8 cellular contexts compared by ENCODE assay signal in the genomic region with DNA sequence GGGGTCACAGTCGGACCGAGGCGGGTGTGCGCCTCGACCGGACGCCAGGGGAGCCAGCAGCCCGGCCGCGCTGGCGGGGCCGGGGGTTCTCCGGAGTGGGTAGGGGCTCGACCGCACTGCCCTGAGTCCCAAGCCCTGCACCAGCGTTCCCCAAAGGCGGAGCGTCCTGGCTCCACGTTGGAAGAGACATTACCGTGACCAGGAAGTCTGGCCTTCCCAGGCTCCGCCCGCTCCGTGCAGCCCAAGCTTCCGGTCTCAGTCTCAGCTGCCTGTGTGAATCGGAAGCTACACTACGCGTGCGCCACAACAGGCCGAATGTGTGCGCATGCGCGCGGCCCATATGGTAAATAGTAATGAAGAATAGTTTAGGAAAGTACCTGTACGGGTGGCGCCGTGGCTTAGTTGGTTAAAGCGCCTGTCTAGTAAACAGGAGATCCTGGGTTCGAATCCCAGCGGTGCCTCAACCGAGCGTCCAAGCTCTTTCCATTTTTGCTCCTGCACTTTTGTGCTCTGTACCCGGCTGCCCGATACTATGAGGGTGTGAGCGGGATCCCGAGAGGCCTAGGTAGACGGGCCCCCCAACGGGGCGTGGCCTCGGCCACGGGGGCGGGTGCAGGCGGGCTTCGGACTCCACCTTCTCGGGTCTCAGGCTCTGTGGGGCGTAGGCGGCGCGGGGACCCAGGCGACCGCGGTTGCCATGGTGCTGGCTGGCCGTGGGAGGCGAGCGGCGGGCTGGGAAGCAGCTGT. TPM values are rescaled to one million over a fixed set of nuclear protein-coding genes. Genes with fewer than 3 reads are reported as not detected.
DNase-seq lines count a peak whose midpoint lies in the region; ATAC-seq and TF ChIP-seq lines count a peak whose summit lies in the region.

No MANE protein-coding gene starts in this region.

- H3K4me3 Mint-ChIP-seq in HFFc6 (peak overlapping the region; percentile 98), glutamatergic neuron (ENCODE audit: unreplicated experiment) (peak overlapping the region; percentile 93)

- H3K9me3 Mint-ChIP-seq in HFFc6 (no peaks in the 10 kb centered on the region), glutamatergic neuron (ENCODE audit: unreplicated experiment) (peaks cover 27% of the 10 kb centered on the region)
- H3K9me3 Mint-ChIP-seq in activated naive CD4-positive, alpha-beta T cell treated with anti-CD3 and anti-CD28 coated beads, Interleukin-2, amount 50 U/mL, for 72 hours = no peaks in the 10 kb centered on the region

- H3K36me3 ChIP-seq in SK-N-MC (ENCODE audit: insufficient read depth, low read length) = no peaks in the 10 kb centered on the region
- no peaks in the 10 kb centered on the region for H3K36me3 ChIP-seq in osteoblast (ENCODE audit: insufficient read depth, low read length)
- H3K36me3 ChIP-seq in thymus (ENCODE audit: control insufficient read depth, insufficient read depth) = no peaks in the 10 kb centered on the region

- H3K27ac ChIP-seq in SK-N-MC = peak overlapping the region; percentile 49; the same call in 1 of the 2 replicates
- peak overlapping the region; percentile 85 for H3K27ac ChIP-seq in osteoblast (ENCODE audit: low read depth, low read length)
- peak overlapping the region; percentile 96 for H3K27ac ChIP-seq in thymus (ENCODE audit: low read depth)

- H3K27me3 Mint-ChIP-seq in HFFc6 (ENCODE audit: insufficient read depth) (peaks cover 6% of the 10 kb centered on the region), glutamatergic neuron (ENCODE audit: unreplicated experiment) (peaks cover 13% of the 10 kb centered on the region)

- peaks cover 22% of the 10 kb centered on the region for H3K4me1 ChIP-seq in osteoblast (ENCODE audit: insufficient read depth, low read length)
- peaks cover 11% of the 10 kb centered on the region for H3K4me1 ChIP-seq in thymus (ENCODE audit: control insufficient read depth, insufficient read depth, low read length)

- H3K27ac Mint-ChIP-seq in HFFc6 = peak overlapping the region; percentile 82
- peak overlapping the region; percentile 96 to 100 for H3K27ac Mint-ChIP-seq in activated naive CD4-positive, alpha-beta T cell treated with anti-CD3 and anti-CD28 coated beads, Interleukin-2, amount 50 U/mL, for 72 hours
- H3K27ac Mint-ChIP-seq in glutamatergic neuron (ENCODE audit: unreplicated experiment) = peak overlapping the region; percentile 94

- WGBS in thymus = under 1% methylated on average over 65 of the region's 65 CpGs

- ATAC-seq in activated naive CD4-positive, alpha-beta T cell treated with anti-CD3 and anti-CD28 coated beads, Interleukin-2, amount 50 U/mL, for 72 hours = peak; percentile 88 to 90

- peak overlapping the region; percentile 97 for H3K9ac ChIP-seq in SK-N-MC (ENCODE audit: insufficient read length)

- DNase-seq in HFFc6 (peak; percentile 98), NB4 (ENCODE audit: low read depth) (peak; percentile 97), SK-N-MC (ENCODE audit: low read depth, low spot score) (peak; percentile 93), glutamatergic neuron (peak; percentile 96), osteoblast (ENCODE audit: insufficient read length, low spot score, missing footprints) (peak; percentile 99)
- peak; percentile 95 to 97 for DNase-seq in activated naive CD4-positive, alpha-beta T cell treated with anti-CD3 and anti-CD28 coated beads, Interleukin-2, amount 50 U/mL, for 72 hours (ENCODE audit: low spot score in 2 of 2)

- no peaks in the 10 kb centered on the region for H3K27me3 ChIP-seq in osteoblast (ENCODE audit: insufficient read depth, low read length)
- H3K27me3 ChIP-seq in thymus (ENCODE audit: control insufficient read depth, insufficient read depth) = no peaks in the 10 kb centered on the region

- H3K4me1 Mint-ChIP-seq in HFFc6 (ENCODE audit: low read depth) (peaks cover 35% of the 10 kb centered on the region), glutamatergic neuron (ENCODE audit: low read depth, unreplicated experiment) (peaks cover 11% of the 10 kb centered on the region)

- TF ChIP-seq CTCF in HFFc6 (IDR thresholded peaks at IDR 0.05) = no peak
- TF ChIP-seq CTCF in NB4 (IDR thresholded peaks at IDR 0.05; ENCODE audit: low read depth, low read length) = no peak
- TF ChIP-seq CTCF in glutamatergic neuron (IDR thresholded peaks at IDR 0.05; ENCODE audit: partially characterized antibody, unreplicated experiment) = no peak
- no peak for TF ChIP-seq CTCF in osteoblast (IDR thresholded peaks at IDR 0.05; ENCODE audit: extremely low read depth, low read depth, low read length)

- no peaks in the 10 kb centered on the region for H4K20me1 ChIP-seq in osteoblast (ENCODE audit: insufficient read depth, low read length)

- H3K4me3 ChIP-seq in GM08714 (ENCODE audit: low read length) (peak overlapping the region; percentile 85), NB4 (ENCODE audit: low read depth, low read length) (peak overlapping the region; percentile 77), SK-N-MC (peak overlapping the region; percentile 88), osteoblast (ENCODE audit: insufficient read depth, low read length) (peak overlapping the region; percentile 89), thymus (ENCODE audit: low read length) (peak overlapping the region; percentile 90)

- TF ChIP-seq POLR2A in NB4 (IDR thresholded peaks at IDR 0.05; ENCODE audit: extremely low read depth, insufficient read length) = peak; percentile 89

- no peaks in the 10 kb centered on the region for H3K36me3 Mint-ChIP-seq in HFFc6 (ENCODE audit: low read depth)
- peaks cover 18 to 20% of the 10 kb centered on the region in 2 donors for H3K36me3 Mint-ChIP-seq in activated naive CD4-positive, alpha-beta T cell treated with anti-CD3 and anti-CD28 coated beads, Interleukin-2, amount 50 U/mL, for 72 hours
- H3K36me3 Mint-ChIP-seq in glutamatergic neuron (ENCODE audit: unreplicated experiment) = no peaks in the 10 kb centered on the region

- H3K9me3 ChIP-seq in SK-N-MC (ENCODE audit: low read depth, low read length) (no peaks in the 10 kb centered on the region), osteoblast (ENCODE audit: low read depth, low read length) (no peaks in the 10 kb centered on the region), thymus (ENCODE audit: control insufficient read depth) (no peaks in the 10 kb centered on the region)

- H3K4me2 ChIP-seq in osteoblast (ENCODE audit: insufficient read depth, low read length) = peak overlapping the region; percentile 93

- peak overlapping the region; percentile 95 for H2AFZ ChIP-seq in osteoblast (ENCODE audit: low read length)

- peaks cover 12% of the 10 kb centered on the region for H3K79me2 ChIP-seq in osteoblast (ENCODE audit: insufficient read depth, low read length)

RNA-seq across cellular contexts. Expression of gene LRP3, which starts 17.3 kb away (rescaled TPM):
- 10 to 100 TPM in 2 of 6 experiments, 1 to 10 TPM in 4; 1.9 to 17.7 (median 2.4) TPM for total RNA-seq in HFFc6 (2021; fragmentation: NEBNext Ultra II Directional; extraction: Animal tissue kit (Norgen Biotek cat#: 25700))
- total RNA-seq in activated naive CD4-positive, alpha-beta T cell treated with anti-CD3 and anti-CD28 coated beads, Interleukin-2, amount 50 U/mL, for 72 hours = under 1 TPM in 1 of 2 donors, not detected in 1; 0.82 TPM
- total RNA-seq in glutamatergic neuron (ENCODE audit: unreplicated experiment) = 46.9 TPM
- total RNA-seq in osteoblast = 38.4 and 39.8 TPM in 2 replicates
- polyA plus RNA-seq in thymus = 4.0 TPM

RNA-seq across cellular contexts. Expression of gene WDR88, which starts 44.9 kb away (rescaled TPM):
- total RNA-seq in HFFc6 (2021; fragmentation: NEBNext Ultra II Directional; extraction: Animal tissue kit (Norgen Biotek cat#: 25700)) = not detected
- not detected for total RNA-seq in activated naive CD4-positive, alpha-beta T cell treated with anti-CD3 and anti-CD28 coated beads, Interleukin-2, amount 50 U/mL, for 72 hours
- total RNA-seq in glutamatergic neuron (ENCODE audit: unreplicated experiment) = not detected
- total RNA-seq in osteoblast = not detected in 2 replicates
- polyA plus RNA-seq in thymus = 0.05 TPM

RNA-seq across cellular contexts. Expression of gene SLC7A10, which starts 48.8 kb away (rescaled TPM):
- not detected for total RNA-seq in HFFc6 (2021; fragmentation: NEBNext Ultra II Directional; extraction: Animal tissue kit (Norgen Biotek cat#: 25700))
- total RNA-seq in activated naive CD4-positive, alpha-beta T cell treated with anti-CD3 and anti-CD28 coated beads, Interleukin-2, amount 50 U/mL, for 72 hours = not detected
- total RNA-seq in glutamatergic neuron (ENCODE audit: unreplicated experiment) (not detected), osteoblast (not detected in 2 replicates)
- 0.11 TPM for polyA plus RNA-seq in thymus

Comparison
In these comparisons a context has a peak if more than half of its experiments do, and no peak if none do; other contexts are left out.
1. Peak in every context shown above with its lines: DNase-seq, ATAC-seq, H3K4me3 ChIP-seq and H3K27ac ChIP-seq.